16 cellular contexts compared by ENCODE assay signal in the genomic region with DNA sequence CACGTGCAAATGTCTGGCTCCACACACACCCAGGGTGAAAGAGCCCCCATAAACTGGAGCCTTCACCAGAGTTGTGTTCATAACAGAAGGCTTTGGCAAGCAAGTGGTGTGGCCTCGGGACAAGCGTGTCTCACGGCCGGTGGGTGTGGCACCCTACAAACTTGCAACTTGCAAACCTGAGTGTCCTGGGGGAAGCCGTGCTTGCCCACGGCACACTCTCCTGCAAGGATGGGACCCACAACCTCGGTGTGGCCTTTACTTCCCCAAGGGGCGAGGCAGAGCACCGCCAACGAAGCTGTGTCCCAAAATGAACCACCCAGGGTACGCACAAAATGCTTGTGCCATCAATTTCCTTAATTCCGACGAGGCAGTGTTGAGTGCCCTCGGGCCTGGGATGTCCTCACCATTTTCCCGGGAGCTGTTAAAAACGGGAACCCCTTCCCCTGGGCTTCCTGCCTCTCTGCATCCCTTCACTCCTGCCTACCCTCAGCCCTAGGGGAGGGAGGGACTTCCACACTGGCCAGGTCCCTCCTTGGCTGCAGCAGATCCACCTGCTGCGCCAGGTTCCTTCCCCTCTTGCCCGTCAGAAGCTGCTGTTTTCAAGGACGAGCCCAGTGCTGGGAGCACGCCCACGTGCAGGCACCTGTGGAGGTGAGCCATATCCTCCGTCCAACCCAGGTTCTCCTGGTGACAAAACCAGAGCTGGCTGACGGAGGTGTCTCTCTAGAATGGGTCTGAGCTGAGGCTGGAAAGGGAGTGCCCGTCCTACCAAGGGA.
DNase-seq lines count a peak whose midpoint lies in the region; ATAC-seq and TF ChIP-seq lines count a peak whose summit lies in the region.
"Had no signal": no experiment of that assay in that cellular context is flagged by ENCODE, and none has a peak within 500 bp of the region (broad histone marks: within the 10 kb centered on the region; RNA-seq: fewer than 3 reads in every experiment).

No MANE protein-coding gene starts in this region.

- ATAC-seq in WTC11 (no peak), omental fat pad (ENCODE audit: low FRiP score) (no peak)
- ATAC-seq: CD8-positive, alpha-beta T cell had no signal

- TF ChIP-seq CTCF in WTC11 (IDR thresholded peaks at IDR 0.05) = no peak
- TF ChIP-seq CTCF in endothelial cell (IDR thresholded peaks at IDR 0.05; ENCODE audit: unreplicated experiment) = no peak
- TF ChIP-seq CTCF in omental fat pad (IDR thresholded peaks at IDR 0.05) = no peak

- H4K20me1 ChIP-seq in BLaER1 = no peaks in the 10 kb centered on the region

- no peak overlapping the region for H3K4ac ChIP-seq in neuronal stem cell (ENCODE audit: low read length)

- no peak overlapping the region for H2BK12ac ChIP-seq in neuronal stem cell (ENCODE audit: low read length)

- H3K23ac ChIP-seq in neuronal stem cell (ENCODE audit: low read depth, low read length, poor library complexity) = no peak overlapping the region

- peaks cover 82% of the 10 kb centered on the region for H3K36me3 ChIP-seq in BLaER1
- peaks cover 11 to 25% of the 10 kb centered on the region in 2 donors for H3K36me3 ChIP-seq in neuronal stem cell (replicated peaks in 1 of 2; ENCODE audit: control insufficient read depth in 2 of 2, insufficient read depth in 2 of 2, low read length in 2 of 2)
- H3K36me3 ChIP-seq: HAP-1 had no signal

- H3K4me3 Mint-ChIP-seq in WTC11 (no peak overlapping the region), endothelial cell (ENCODE audit: unreplicated experiment) (peak overlapping the region; percentile 40)
- H3K4me3 Mint-ChIP-seq in activated T-cell treated with anti-CD3 and anti-CD28 coated beads, Interleukin-2, amount 50 U/mL, for 24 hours = no peak overlapping the region
- H3K4me3 Mint-ChIP-seq: CD4-positive, CD25-positive, alpha-beta regulatory T cell; CD8-positive, alpha-beta T cell; HFFc6 had no signal

- H2BK15ac ChIP-seq in neuronal stem cell (ENCODE audit: low read length) = no peak overlapping the region

- POLR2A ChIA-PET in WTC11 (lab: Charles Lee) = no interaction called here

- no CpG with 5 or more reads among the region's 25 CpGs for WGBS in neuronal stem cell (ENCODE audit: extremely low coverage in 2 of 2, insufficient read length in 2 of 2, insufficient replicate concordance in 1 of 2), 2 donors

- H4K91ac ChIP-seq in neuronal stem cell (ENCODE audit: low read depth, low read length, poor library complexity) = no peak overlapping the region

- peaks cover 23% of the 10 kb centered on the region for H3K36me3 Mint-ChIP-seq in WTC11
- peaks cover 23% of the 10 kb centered on the region for H3K36me3 Mint-ChIP-seq in endothelial cell (ENCODE audit: low read depth, unreplicated experiment)
- H3K36me3 Mint-ChIP-seq in activated T-cell treated with anti-CD3 and anti-CD28 coated beads, Interleukin-2, amount 50 U/mL, for 24 hours (ENCODE audit: low read depth) = peaks cover 27% of the 10 kb centered on the region

- no peak overlapping the region for H2AK5ac ChIP-seq in neuronal stem cell (ENCODE audit: low read depth, low read length)

- no peak overlapping the region for H2BK5ac ChIP-seq in neuronal stem cell (ENCODE audit: low read length)

- H3K14ac ChIP-seq in neuronal stem cell (ENCODE audit: low read length) = no peak overlapping the region

- no peak overlapping the region for H4K8ac ChIP-seq in neuronal stem cell (ENCODE audit: low read depth, low read length)

- no peaks in the 10 kb centered on the region for H3K79me1 ChIP-seq in neuronal stem cell (ENCODE audit: low read depth, low read length)

- no peaks in the 10 kb centered on the region for H3K27me3 Mint-ChIP-seq in WTC11 (ENCODE audit: low read depth)
- H3K27me3 Mint-ChIP-seq in endothelial cell (ENCODE audit: unreplicated experiment) = peaks cover 5% of the 10 kb centered on the region
- no peaks in the 10 kb centered on the region for H3K27me3 Mint-ChIP-seq in activated T-cell treated with anti-CD3 and anti-CD28 coated beads, Interleukin-2, amount 50 U/mL, for 24 hours
- H3K27me3 Mint-ChIP-seq: CD4-positive, CD25-positive, alpha-beta regulatory T cell had no signal

- peak overlapping the region; percentile 15 for H3K18ac ChIP-seq in neuronal stem cell (ENCODE audit: low read length)

- H3K4me1 Mint-ChIP-seq in WTC11 (no peaks in the 10 kb centered on the region), endothelial cell (ENCODE audit: unreplicated experiment) (peaks cover 4% of the 10 kb centered on the region)
- H3K4me1 Mint-ChIP-seq in activated T-cell treated with anti-CD3 and anti-CD28 coated beads, Interleukin-2, amount 50 U/mL, for 24 hours (ENCODE audit: low read depth) = no peaks in the 10 kb centered on the region

- peaks cover 12% of the 10 kb centered on the region for H3K9me3 Mint-ChIP-seq in WTC11
- no peaks in the 10 kb centered on the region for H3K9me3 Mint-ChIP-seq in endothelial cell (ENCODE audit: unreplicated experiment)
- no peaks in the 10 kb centered on the region for H3K9me3 Mint-ChIP-seq in activated T-cell treated with anti-CD3 and anti-CD28 coated beads, Interleukin-2, amount 50 U/mL, for 24 hours
- H3K9me3 Mint-ChIP-seq: CD4-positive, CD25-positive, alpha-beta regulatory T cell; CD8-positive, alpha-beta T cell had no signal

- H3K9ac ChIP-seq in BLaER1 (no peak overlapping the region), neuronal stem cell (ENCODE audit: low read depth, low read length, poor library complexity) (no peak overlapping the region)

- H3K27me3 ChIP-seq in BLaER1 = no peaks in the 10 kb centered on the region
- H3K27me3 ChIP-seq in neuronal stem cell (ENCODE audit: control insufficient read depth in 3 of 3, insufficient read depth in 3 of 3, low read depth in 1 of 3, low read length in 3 of 3) = no peaks in the 10 kb centered on the region

- H3K4me2 ChIP-seq in BLaER1 = no peak overlapping the region
- no peak overlapping the region for H3K4me2 ChIP-seq in neuronal stem cell (ENCODE audit: insufficient read depth, low read length, poor library complexity, severe bottlenecking)

- H3K27ac Mint-ChIP-seq in WTC11 (0 out of 2 replicates have a peak overlapping the region, but pooled peaks have one; percentile 49), endothelial cell (ENCODE audit: unreplicated experiment) (no peak overlapping the region)
- H3K27ac Mint-ChIP-seq in activated T-cell treated with anti-CD3 and anti-CD28 coated beads, Interleukin-2, amount 50 U/mL, for 24 hours = no peak overlapping the region
- H3K27ac Mint-ChIP-seq: CD8-positive, alpha-beta T cell; HFFc6 had no signal

- H3K4me1 ChIP-seq in BLaER1 (peaks cover 59% of the 10 kb centered on the region), neuronal stem cell (ENCODE audit: control insufficient read depth in 2 of 2, insufficient read depth in 1 of 2, low read depth in 1 of 2, low read length in 2 of 2) (peaks cover 1 to 2% of the 10 kb centered on the region in 2 donors)
- H3K4me1 ChIP-seq: Caco-2, HAP-1 had no signal

- H3K27ac ChIP-seq in BLaER1 (peak overlapping the region; percentile 75; the same call in 1 of the 2 replicates), neuronal stem cell (replicated peaks; ENCODE audit: low read length) (no peak overlapping the region)
- H3K27ac ChIP-seq: C4-2B had no signal

- DNase-seq in WTC11 (ENCODE audit: low spot score) = no peak
- no peak for DNase-seq in endothelial cell (ENCODE audit: low spot score)
- DNase-seq in neuronal stem cell (ENCODE audit: low spot score) = no peak
- DNase-seq in activated T-cell treated with anti-CD3 and anti-CD28 coated beads, Interleukin-2, amount 50 U/mL, for 24 hours = no peak
- no peak for DNase-seq in NCI-H2107 (lab: John Stamatoyannopoulos, UW)
- no peak for DNase-seq in omental fat pad (ENCODE audit: low spot score)
- DNase-seq: Caco-2; CD4-positive, CD25-positive, alpha-beta regulatory T cell; CD8-positive, alpha-beta T cell; DMS153; DND-41; GOT3; HFFc6 had no signal

- CTCF ChIA-PET in WTC11 (lab: Charles Lee) = interaction anchor here (0.8 to 1.4 kb wide), 2 partner anchors 13 to 94 kb away, joined by 3 to 4 read pairs; no protein-coding TSS in a partner anchor

- H3K9me3 ChIP-seq in BLaER1 (peaks cover 55% of the 10 kb centered on the region), neuronal stem cell (replicated peaks in 1 of 2; ENCODE audit: control insufficient read depth in 2 of 2, insufficient read depth in 1 of 2, low read depth in 1 of 2, low read length in 2 of 2) (peaks cover 0 to 4% of the 10 kb centered on the region in 2 donors)
- H3K9me3 ChIP-seq: Caco-2, HAP-1 had no signal

- H2BK120ac ChIP-seq in neuronal stem cell (ENCODE audit: low read depth, low read length) = no peak overlapping the region

- H3K4me3 ChIP-seq in BLaER1 = 0 out of 2 replicates have a peak overlapping the region, but pooled peaks have one; percentile 28
- H3K4me3 ChIP-seq in neuronal stem cell (ENCODE audit: low read length in 2 of 2) = peak overlapping the region in 1 of 2 donors; percentile 38
- H3K4me3 ChIP-seq: HAP-1 had no signal

- H2AFZ ChIP-seq in neuronal stem cell (ENCODE audit: low read length) = no peak overlapping the region

TF ChIP-seq in WTC11, 78 proteins besides CTCF, POLR2A, EP300 and RAD21 (continues in another document):
- TF ChIP-seq, protein P1, sequence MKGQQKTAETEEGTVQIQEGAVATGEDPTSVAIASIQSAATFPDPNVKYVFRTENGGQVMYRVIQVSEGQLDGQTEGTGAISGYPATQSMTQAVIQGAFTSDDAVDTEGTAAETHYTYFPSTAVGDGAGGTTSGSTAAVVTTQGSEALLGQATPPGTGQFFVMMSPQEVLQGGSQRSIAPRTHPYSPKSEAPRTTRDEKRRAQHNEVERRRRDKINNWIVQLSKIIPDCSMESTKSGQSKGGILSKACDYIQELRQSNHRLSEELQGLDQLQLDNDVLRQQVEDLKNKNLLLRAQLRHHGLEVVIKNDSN (CRISPR knock-in tag; IDR thresholded peaks at IDR 0.05) = no peak
- TF ChIP-seq, protein P2, sequence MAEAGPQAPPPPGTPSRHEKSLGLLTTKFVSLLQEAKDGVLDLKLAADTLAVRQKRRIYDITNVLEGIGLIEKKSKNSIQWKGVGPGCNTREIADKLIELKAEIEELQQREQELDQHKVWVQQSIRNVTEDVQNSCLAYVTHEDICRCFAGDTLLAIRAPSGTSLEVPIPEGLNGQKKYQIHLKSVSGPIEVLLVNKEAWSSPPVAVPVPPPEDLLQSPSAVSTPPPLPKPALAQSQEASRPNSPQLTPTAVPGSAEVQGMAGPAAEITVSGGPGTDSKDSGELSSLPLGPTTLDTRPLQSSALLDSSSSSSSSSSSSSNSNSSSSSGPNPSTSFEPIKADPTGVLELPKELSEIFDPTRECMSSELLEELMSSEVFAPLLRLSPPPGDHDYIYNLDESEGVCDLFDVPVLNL (CRISPR knock-in tag; IDR thresholded peaks at IDR 0.05; ENCODE audit: borderline replicate concordance, low read depth) = no peak
